In genomic region chr1:161730050-161730564, GRCh38 we compare ENCODE assay signal across 12 cellular contexts. TPM values are rescaled to one million over a fixed set of nuclear protein-coding genes. Genes with fewer than 3 reads are reported as not detected.
DNase-seq lines count a peak whose midpoint lies in the region; ATAC-seq and TF ChIP-seq lines count a peak whose summit lies in the region.
"Had no signal": no experiment of that assay in that cellular context is flagged by ENCODE, and none has a peak within 500 bp of the region (broad histone marks: within the 10 kb centered on the region; RNA-seq: fewer than 3 reads in every experiment).

No MANE protein-coding gene starts in this region.

- no peaks in the 10 kb centered on the region for H3K36me3 ChIP-seq in mucosa of descending colon (ENCODE audit: low read depth)
- H3K36me3 ChIP-seq: heart right ventricle had no signal

- peak; percentile 51 to 67 for ATAC-seq in activated T-cell treated with anti-CD3 and anti-CD28 coated beads, Interleukin-2, amount 50 U/mL, for 72 hours (replicated peaks in 1 of 2)
- ATAC-seq in HG02870 (IDR thresholded peaks at IDR 0.05; ENCODE audit: unreplicated experiment), result no peak
- ATAC-seq in mucosa of descending colon, result no peak
- ATAC-seq: heart right ventricle had no signal

- DNase-seq in GM04503 (ENCODE audit: low read depth) (peak; percentile 14), NOMO-1 treated with dmso at 0.1 percent for 144 hours (lab: John Stamatoyannopoulos, UW; ENCODE audit: unreplicated experiment) (peak; percentile 32), neural crest cell (ENCODE audit: low read depth, low spot score) (no peak), NCI-H187 treated with DMSO at 0.1 percent for 48 hours (lab: John Stamatoyannopoulos, UW) (no peak), mucosa of descending colon (no peak), NAMALWA (ENCODE audit: low spot score) (no peak)
- peak in 1 of 2 donors; percentile 57 for DNase-seq in activated T-cell treated with anti-CD3 and anti-CD28 coated beads, Interleukin-2, amount 50 U/mL, for 72 hours
- DNase-seq: GF-D8, heart right ventricle, OCI-M1 had no signal

- no peaks in the 10 kb centered on the region for H3K9me3 ChIP-seq in mucosa of descending colon
- H3K9me3 ChIP-seq: heart right ventricle had no signal

- H3K27ac Mint-ChIP-seq in activated T-cell treated with anti-CD3 and anti-CD28 coated beads, Interleukin-2, amount 50 U/mL, for 72 hours, result peak overlapping the region; percentile 53
- no peak overlapping the region for H3K27ac Mint-ChIP-seq in neural crest cell (ENCODE audit: unreplicated experiment)

- H3K4me3 ChIP-seq in mucosa of descending colon, result no peak overlapping the region
- H3K4me3 ChIP-seq: heart right ventricle had no signal

- H3K36me3 Mint-ChIP-seq in activated T-cell treated with anti-CD3 and anti-CD28 coated beads, Interleukin-2, amount 50 U/mL, for 72 hours (ENCODE audit: insufficient read depth in 2 of 2), result peaks cover 2% of the 10 kb centered on the region in 2 donors
- no peaks in the 10 kb centered on the region for H3K36me3 Mint-ChIP-seq in neural crest cell (ENCODE audit: low read depth)

- H3K4me1 ChIP-seq in mucosa of descending colon (ENCODE audit: low read depth), result peaks cover 5% of the 10 kb centered on the region

- H3K27me3 Mint-ChIP-seq in activated T-cell treated with anti-CD3 and anti-CD28 coated beads, Interleukin-2, amount 50 U/mL, for 72 hours (ENCODE audit: low read depth), result peaks cover 38% of the 10 kb centered on the region
- peaks cover 71% of the 10 kb centered on the region for H3K27me3 Mint-ChIP-seq in neural crest cell (ENCODE audit: low read depth)

- H3K4me3 Mint-ChIP-seq in activated T-cell treated with anti-CD3 and anti-CD28 coated beads, Interleukin-2, amount 50 U/mL, for 72 hours, result peak overlapping the region; percentile 57 to 65
- H3K4me3 Mint-ChIP-seq in neural crest cell, result peak overlapping the region; percentile 55

- peaks cover 56% of the 10 kb centered on the region for H3K4me1 Mint-ChIP-seq in activated T-cell treated with anti-CD3 and anti-CD28 coated beads, Interleukin-2, amount 50 U/mL, for 72 hours (ENCODE audit: low read depth)
- H3K4me1 Mint-ChIP-seq in neural crest cell, result peaks cover 8% of the 10 kb centered on the region

- no peak for TF ChIP-seq CTCF in neural crest cell (conservative IDR thresholded peaks at IDR 0.05)
- TF ChIP-seq CTCF in mucosa of descending colon (IDR thresholded peaks at IDR 0.05), result no peak

- intact Hi-C loops in mucosa of descending colon (cut with DNase I, micrococcal nuclease), result no loop called here

- H3K9me3 Mint-ChIP-seq in activated T-cell treated with anti-CD3 and anti-CD28 coated beads, Interleukin-2, amount 50 U/mL, for 72 hours, result no peaks in the 10 kb centered on the region
- no peaks in the 10 kb centered on the region for H3K9me3 Mint-ChIP-seq in neural crest cell

RNA-seq across cellular contexts. Expression of gene FCRLB, which starts 8.8 kb away (rescaled TPM):
- total RNA-seq in activated T-cell treated with anti-CD3 and anti-CD28 coated beads, Interleukin-2, amount 50 U/mL, for 72 hours, result 1 to 10 TPM in 1 of 2 donors, under 1 TPM in 1; 0.43 to 1.2 TPM
- 0.40 and 0.43 TPM in 2 replicates for total RNA-seq in neural crest cell
- total RNA-seq in mucosa of descending colon, result under 1 TPM in 1 of 3 donors, not detected in 2; 0.28 TPM

RNA-seq across cellular contexts. Expression of gene DUSP12, which starts 19.5 kb away (rescaled TPM):
- total RNA-seq in activated T-cell treated with anti-CD3 and anti-CD28 coated beads, Interleukin-2, amount 50 U/mL, for 72 hours, result 10 to 100 TPM; 33.0 to 41.1 TPM
- 39.8 and 42.0 TPM in 2 replicates for total RNA-seq in neural crest cell
- total RNA-seq in mucosa of descending colon, result 10 to 100 TPM; 14.3 to 19.5 (median 15.1) TPM

RNA-seq across cellular contexts. Expression of gene FCRLA, which starts 23.1 kb away (rescaled TPM):
- total RNA-seq in activated T-cell treated with anti-CD3 and anti-CD28 coated beads, Interleukin-2, amount 50 U/mL, for 72 hours, result under 1 TPM in 1 of 2 donors, not detected in 1; 0.30 TPM
- total RNA-seq in neural crest cell (not detected in 2 replicates), mucosa of descending colon (under 1 TPM in 2 of 3 donors, not detected in 1; 0.41 to 0.49 TPM)
- total RNA-seq: osteocyte had no signal

RNA-seq across cellular contexts. Expression of gene ATF6, which starts 36.0 kb away (rescaled TPM):
- total RNA-seq in activated T-cell treated with anti-CD3 and anti-CD28 coated beads, Interleukin-2, amount 50 U/mL, for 72 hours, result 10 to 100 TPM; 23.7 to 28.4 TPM
- total RNA-seq in neural crest cell (17.8 and 18.5 TPM in 2 replicates), mucosa of descending colon (10 to 100 TPM; 21.7 to 24.9 (median 24.5) TPM)

Comparison
In these comparisons a context has a peak if more than half of its experiments do, and no peak if none do; other contexts are left out.
1. DNase-seq: peak in GM04503 (single experiment) and NOMO-1 treated with dmso at 0.1 percent for 144 hours (single experiment); none in neural crest cell (single experiment), NCI-H187 treated with DMSO at 0.1 percent for 48 hours (single experiment), mucosa of descending colon (0 of 3) and NAMALWA (single experiment).
2. ATAC-seq: peak in activated T-cell treated with anti-CD3 and anti-CD28 coated beads, Interleukin-2, amount 50 U/mL, for 72 hours (2 of 2); none in HG02870 (single experiment) and mucosa of descending colon (single experiment).